ENCODE assay signal across 19 cellular contexts in the genomic region with DNA sequence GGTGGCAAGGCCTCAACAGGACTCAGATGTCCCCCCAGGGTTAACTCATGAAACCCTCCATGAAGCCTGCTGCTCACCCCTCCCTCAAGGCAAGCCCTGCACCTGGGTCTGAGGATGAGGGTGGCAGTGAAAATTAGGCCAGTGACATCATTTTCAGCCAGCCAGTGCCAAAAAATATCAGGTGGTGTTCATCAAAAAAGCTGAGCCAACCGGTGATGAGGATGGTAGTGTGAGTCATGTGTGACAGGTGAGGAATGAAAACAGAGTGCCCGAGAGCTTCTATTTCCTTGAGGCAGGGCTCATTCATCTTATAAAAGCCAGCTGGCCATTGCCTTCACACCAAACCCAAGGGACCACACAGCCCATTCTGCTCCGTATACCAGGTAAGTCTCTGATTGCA. TPM values are rescaled to one million over a fixed set of nuclear protein-coding genes. Genes with fewer than 3 reads are reported as not detected.
"Had no signal": no experiment of that assay in that cellular context is flagged by ENCODE, and none has a peak within 500 bp of the region (broad histone marks: within the 10 kb centered on the region; RNA-seq: fewer than 3 reads in every experiment).

A gene with protein sequence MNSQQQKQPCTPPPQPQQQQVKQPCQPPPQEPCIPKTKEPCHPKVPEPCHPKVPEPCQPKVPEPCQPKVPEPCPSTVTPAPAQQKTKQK (plus strand): TSS at position 339 of the 400 bp plus-strand sequence. CDS start 1,150 bp downstream, outside the sequence.

- H3K4me3 ChIP-seq: ascending aorta, colonic mucosa, right lobe of liver, transverse colon had no signal

- H3K9me3 Mint-ChIP-seq: activated naive CD8-positive, alpha-beta T cell treated with anti-CD3 and anti-CD28 coated beads, Interleukin-2, amount 50 U/mL, for 24 hours; activated T-helper 1 cell treated with anti-CD3 and anti-CD28 coated beads, Interleukin-12 subunit alpha, Interleukin-12 subunit beta, Interleukin-2, Interleukin-4 antibody, amounts not matched to agents 30 ng/mL and 10 ng/mL and 1 ng/mL, durations not matched to agents 14 hours and 24 hours and 36 hours; memory B cell; natural killer cell had no signal

- DNase-seq: activated CD4-positive, alpha-beta T cell treated with anti-CD3 and anti-CD28 coated beads for 4 hours; activated CD8-positive, alpha-beta memory T cell treated with anti-CD3 and anti-CD28 coated beads, Interleukin-2, amount 50 U/mL, for 48 hours; activated CD8-positive, alpha-beta T cell treated with anti-CD3 and anti-CD28 coated beads, Interleukin-2, amount 10 ng/mL, durations not matched to agents 7 days and 5 days; activated naive CD4-positive, alpha-beta T cell; activated naive CD8-positive, alpha-beta T cell treated with anti-CD3 and anti-CD28 coated beads, Interleukin-2, amount 50 U/mL, for 24 hours; colonic mucosa; effector CD4-positive, alpha-beta T cell; natural killer cell; right lobe of liver; SW 1271; transverse colon had no signal

- H3K36me3 ChIP-seq: ascending aorta, colonic mucosa, right lobe of liver, transverse colon had no signal

- H3K9me3 ChIP-seq: ascending aorta, colonic mucosa, right lobe of liver, transverse colon had no signal

- H3K4me1 Mint-ChIP-seq: activated naive CD8-positive, alpha-beta T cell treated with anti-CD3 and anti-CD28 coated beads, Interleukin-2, amount 50 U/mL, for 24 hours; memory B cell; natural killer cell; stimulated activated memory B cell treated with anti-CD40 and anti-IgM and Interleukin-4, amounts not matched to agents 10 μg/mL and 1 μg/mL and 100 μg/mL, for 72 hours had no signal

- H3K27ac Mint-ChIP-seq: activated CD8-positive, alpha-beta T cell treated with anti-CD3 and anti-CD28 coated beads, Interleukin-2, amount 10 ng/mL, durations not matched to agents 7 days and 5 days; activated naive CD8-positive, alpha-beta T cell treated with anti-CD3 and anti-CD28 coated beads, Interleukin-2, amount 50 U/mL, for 24 hours; activated T-helper 1 cell treated with anti-CD3 and anti-CD28 coated beads, Interleukin-12 subunit alpha, Interleukin-12 subunit beta, Interleukin-2, Interleukin-4 antibody, amounts not matched to agents 30 ng/mL and 10 ng/mL and 1 ng/mL, durations not matched to agents 14 hours and 24 hours and 36 hours; memory B cell; natural killer cell; stimulated activated memory B cell treated with anti-CD40 and anti-IgM and Interleukin-4, amounts not matched to agents 10 μg/mL and 1 μg/mL and 100 μg/mL, for 72 hours had no signal

- H3K36me3 Mint-ChIP-seq: memory B cell; natural killer cell; stimulated activated memory B cell treated with anti-CD40 and anti-IgM and Interleukin-4, amounts not matched to agents 10 μg/mL and 1 μg/mL and 100 μg/mL, for 72 hours had no signal

- FAIRE-seq: endothelial cell of umbilical vein had no signal

- H3K4me1 ChIP-seq: ascending aorta, colonic mucosa, right lobe of liver, transverse colon had no signal

- H3K27me3 ChIP-seq: ascending aorta, colonic mucosa, right lobe of liver, transverse colon had no signal

- H3K27ac ChIP-seq: ascending aorta, colonic mucosa, right lobe of liver, transverse colon had no signal

- H3K4me3 Mint-ChIP-seq: activated CD8-positive, alpha-beta T cell treated with anti-CD3 and anti-CD28 coated beads, Interleukin-2, amount 10 ng/mL, durations not matched to agents 7 days and 5 days; activated naive CD8-positive, alpha-beta T cell treated with anti-CD3 and anti-CD28 coated beads, Interleukin-2, amount 50 U/mL, for 24 hours; activated T-helper 1 cell treated with anti-CD3 and anti-CD28 coated beads, Interleukin-12 subunit alpha, Interleukin-12 subunit beta, Interleukin-2, Interleukin-4 antibody, amounts not matched to agents 30 ng/mL and 10 ng/mL and 1 ng/mL, durations not matched to agents 14 hours and 24 hours and 36 hours; memory B cell; natural killer cell; stimulated activated memory B cell treated with anti-CD40 and anti-IgM and Interleukin-4, amounts not matched to agents 10 μg/mL and 1 μg/mL and 100 μg/mL, for 72 hours had no signal

- ATAC-seq: activated CD8-positive, alpha-beta T cell treated with anti-CD3 and anti-CD28 coated beads, Interleukin-2, amount 10 ng/mL, durations not matched to agents 7 days and 5 days; activated naive CD8-positive, alpha-beta T cell treated with anti-CD3 and anti-CD28 coated beads, Interleukin-2, amount 50 U/mL, for 24 hours; natural killer cell; right lobe of liver; stimulated activated memory B cell treated with anti-CD40 and anti-IgM and Interleukin-4, amounts not matched to agents 10 μg/mL and 1 μg/mL and 100 μg/mL, for 72 hours had no signal

RNA-seq across cellular contexts. Expression of the gene that starts here (rescaled TPM):
- total RNA-seq: activated CD8-positive, alpha-beta T cell treated with anti-CD3 and anti-CD28 coated beads, Interleukin-2, amount 10 ng/mL, durations not matched to agents 7 days and 5 days; activated T-helper 1 cell treated with anti-CD3 and anti-CD28 coated beads, Interleukin-12 subunit alpha, Interleukin-12 subunit beta, Interleukin-2, Interleukin-4 antibody, amounts not matched to agents 30 ng/mL and 10 ng/mL and 1 ng/mL, durations not matched to agents 14 hours and 24 hours and 36 hours; ascending aorta; cardiac septum; colonic mucosa; endothelial cell of umbilical vein; mucosa of gallbladder; natural killer cell; posterior vena cava; right lobe of liver; transverse colon had no signal
- polyA plus RNA-seq: endothelial cell of umbilical vein had no signal
